Comparison of ENCODE assay signal across 11 cellular contexts in the genomic region with DNA sequence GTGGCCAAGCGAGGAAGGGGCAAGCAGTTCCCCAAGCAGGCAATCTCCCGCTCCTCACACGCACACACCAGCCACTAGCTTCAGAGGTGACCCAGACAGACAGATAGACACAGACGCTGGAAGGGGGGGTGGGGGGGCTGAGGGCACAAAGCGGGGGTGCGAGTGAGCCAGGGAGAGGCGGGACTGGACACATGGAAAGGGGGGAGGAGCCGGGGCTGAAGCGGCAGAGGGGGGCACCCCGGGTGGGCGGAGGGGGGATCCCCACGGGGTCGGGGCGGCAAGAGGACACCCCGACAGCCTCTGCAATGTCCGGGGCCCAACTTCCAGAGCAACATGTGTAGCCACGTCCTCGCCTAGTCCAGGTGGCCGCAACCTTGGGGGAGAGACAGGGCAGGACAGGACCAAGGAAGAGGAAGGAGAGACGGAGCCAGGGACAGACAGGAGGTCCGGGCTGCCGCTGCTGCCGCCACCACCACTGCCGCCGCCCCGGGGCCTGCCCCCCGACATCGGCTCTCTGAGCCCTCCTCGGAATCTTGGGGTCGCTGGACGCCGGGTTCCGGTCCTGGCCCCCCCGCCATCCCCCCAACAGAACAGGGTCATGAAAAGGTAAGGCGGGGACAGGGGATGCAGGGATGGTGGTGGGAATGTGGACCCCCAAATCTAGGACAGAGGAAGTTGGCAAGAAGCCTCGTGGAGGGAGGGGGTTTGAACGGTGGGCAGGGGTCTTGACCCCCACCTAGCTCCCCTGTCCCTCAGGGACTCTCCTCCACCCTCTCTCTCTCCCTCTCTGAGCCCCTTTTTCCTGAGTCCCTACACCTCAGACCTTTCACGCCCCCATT. TPM values are rescaled to one million over a fixed set of nuclear protein-coding genes. Genes with fewer than 3 reads are reported as not detected.
DNase-seq lines count a peak whose midpoint lies in the region; ATAC-seq, FAIRE-seq and TF ChIP-seq lines count a peak whose summit lies in the region.
"Had no signal": no experiment of that assay in that cellular context is flagged by ENCODE, and none has a peak within 500 bp of the region (broad histone marks: within the 10 kb centered on the region; RNA-seq: fewer than 3 reads in every experiment).

No MANE protein-coding gene starts in this region.

- intact Hi-C loops in activated CD8-positive, alpha-beta T cell treated with anti-CD3 and anti-CD28 coated beads for 36 hours (cut with micrococcal nuclease) = no loop called here
- intact Hi-C loops in endothelial cell of umbilical vein (cut with micrococcal nuclease) = loop anchor here (5.0 kb wide), 1 partner anchor 88 kb away; no protein-coding TSS in a partner anchor

- no peak for ATAC-seq in activated CD8-positive, alpha-beta T cell treated with anti-CD3 and anti-CD28 coated beads for 36 hours
- ATAC-seq in activated CD8-positive, alpha-beta T cell treated with anti-CD3 and anti-CD28 coated beads, Interleukin-2, amount 10 ng/mL, durations not matched to agents 7 days and 5 days = no peak
- ATAC-seq in RWPE2 (ENCODE audit: low read depth) (peak; percentile 15; the same call in 2 of the 3 replicates), HG02840 (IDR thresholded peaks at IDR 0.05; ENCODE audit: low FRiP score, unreplicated experiment) (no peak), left lobe of liver (no peak)

- H3K9me3 Mint-ChIP-seq in activated CD8-positive, alpha-beta T cell treated with anti-CD3 and anti-CD28 coated beads for 36 hours = peaks cover 5% of the 10 kb centered on the region
- no peaks in the 10 kb centered on the region for H3K9me3 Mint-ChIP-seq in activated CD8-positive, alpha-beta T cell treated with anti-CD3 and anti-CD28 coated beads, Interleukin-2, amount 10 ng/mL, durations not matched to agents 7 days and 5 days (ENCODE audit: insufficient read depth)

- peak overlapping the region; percentile 15 for H3K4me3 Mint-ChIP-seq in activated CD8-positive, alpha-beta T cell treated with anti-CD3 and anti-CD28 coated beads for 36 hours
- no peak overlapping the region for H3K4me3 Mint-ChIP-seq in activated CD8-positive, alpha-beta T cell treated with anti-CD3 and anti-CD28 coated beads, Interleukin-2, amount 10 ng/mL, durations not matched to agents 7 days and 5 days

- H4K20me1 ChIP-seq in endothelial cell of umbilical vein (replicated peaks; ENCODE audit: control insufficient read depth, extremely low read depth, insufficient read depth, low read length) (no peaks in the 10 kb centered on the region), smooth muscle cell (ENCODE audit: low read depth) (peaks cover 1% of the 10 kb centered on the region)

- no peak for TF ChIP-seq POLR2A in endothelial cell of umbilical vein (IDR thresholded peaks at IDR 0.05; ENCODE audit: low read depth, low read length)

- H3K9ac ChIP-seq in endothelial cell of umbilical vein (replicated peaks; ENCODE audit: extremely low read depth, insufficient read depth, low read length) (no peak overlapping the region), smooth muscle cell (ENCODE audit: low read depth) (peak overlapping the region; percentile 73)

- BruUV-seq in endothelial cell of umbilical vein (replicated peaks; lab: Mats Ljungman, UMichigan) = no TSS peak

- peaks cover 13% of the 10 kb centered on the region for H3F3A ChIP-seq in smooth muscle cell (ENCODE audit: low read depth)

- DNase-seq in activated CD8-positive, alpha-beta T cell treated with anti-CD3 and anti-CD28 coated beads for 36 hours = no peak
- no peak for DNase-seq in activated CD8-positive, alpha-beta T cell treated with anti-CD3 and anti-CD28 coated beads, Interleukin-2, amount 10 ng/mL, durations not matched to agents 7 days and 5 days
- no peak for DNase-seq in RWPE2 (ENCODE audit: low spot score)
- DNase-seq in endothelial cell of umbilical vein (ENCODE audit: low read depth, low spot score) = no peak
- DNase-seq in smooth muscle cell (lab: John Stamatoyannopoulos, UW; ENCODE audit: unreplicated experiment) = no peak
- no peak for DNase-seq in midbrain (lab: John Stamatoyannopoulos, UW)
- no peak for DNase-seq in left lobe of liver (ENCODE audit: low spot score)
- DNase-seq: NCI-H1048 had no signal

- POLR2A ChIA-PET in activated CD8-positive, alpha-beta T cell treated with anti-CD3 and anti-CD28 coated beads for 36 hours (lab: Charles Lee) = interaction anchor here (0.6 to 1.3 kb wide), 4 partner anchors 9 to 195 kb away, joined by 3 to 4 read pairs (median 3); a partner anchor contains a TSS
- POLR2A ChIA-PET in activated CD8-positive, alpha-beta T cell treated with anti-CD3 and anti-CD28 coated beads, Interleukin-2, amount 10 ng/mL, durations not matched to agents 7 days and 5 days (lab: Charles Lee) = no interaction called here
- POLR2A ChIA-PET in endothelial cell of umbilical vein (lab: Charles Lee) = no interaction called here

- H3K36me3 ChIP-seq in RWPE2 (ENCODE audit: low read depth) = no peaks in the 10 kb centered on the region; the same call in 1 of the 2 replicates
- H3K36me3 ChIP-seq in endothelial cell of umbilical vein (ENCODE audit: control insufficient read depth in 2 of 2, extremely low read depth in 1 of 2, insufficient read depth in 2 of 2, low read length in 2 of 2) = no peaks in the 10 kb centered on the region
- H3K36me3 ChIP-seq in smooth muscle cell (ENCODE audit: low read depth) = no peaks in the 10 kb centered on the region

- H3K27ac Mint-ChIP-seq in activated CD8-positive, alpha-beta T cell treated with anti-CD3 and anti-CD28 coated beads for 36 hours = no peak overlapping the region
- H3K27ac Mint-ChIP-seq in activated CD8-positive, alpha-beta T cell treated with anti-CD3 and anti-CD28 coated beads, Interleukin-2, amount 10 ng/mL, durations not matched to agents 7 days and 5 days = no peak overlapping the region
- H3K27ac Mint-ChIP-seq: activated naive CD4-positive, alpha-beta T cell treated with anti-CD3 and anti-CD28 coated beads, Interleukin-2, amount 10 ng/mL, durations not matched to agents 7 days and 5 days had no signal

- peaks cover 41% of the 10 kb centered on the region for H3K27me3 Mint-ChIP-seq in activated CD8-positive, alpha-beta T cell treated with anti-CD3 and anti-CD28 coated beads for 36 hours
- H3K27me3 Mint-ChIP-seq in activated CD8-positive, alpha-beta T cell treated with anti-CD3 and anti-CD28 coated beads, Interleukin-2, amount 10 ng/mL, durations not matched to agents 7 days and 5 days (ENCODE audit: low read depth) = peaks cover 55% of the 10 kb centered on the region

- H3K79me2 ChIP-seq in endothelial cell of umbilical vein (ENCODE audit: control insufficient read depth, insufficient read depth, low read length) (peaks cover 15% of the 10 kb centered on the region), smooth muscle cell (ENCODE audit: low read depth) (peaks cover 19% of the 10 kb centered on the region)

- H3K27ac ChIP-seq in RWPE2 (ENCODE audit: poor library complexity, severe bottlenecking) (no peak overlapping the region), endothelial cell of umbilical vein (ENCODE audit: insufficient read depth, low read depth, low read length) (no peak overlapping the region), smooth muscle cell (ENCODE audit: low read depth) (no peak overlapping the region)

- H3K36me3 Mint-ChIP-seq in activated CD8-positive, alpha-beta T cell treated with anti-CD3 and anti-CD28 coated beads for 36 hours (ENCODE audit: low read depth) = no peaks in the 10 kb centered on the region
- no peaks in the 10 kb centered on the region for H3K36me3 Mint-ChIP-seq in activated CD8-positive, alpha-beta T cell treated with anti-CD3 and anti-CD28 coated beads, Interleukin-2, amount 10 ng/mL, durations not matched to agents 7 days and 5 days (ENCODE audit: low read depth)

- peaks cover 39% of the 10 kb centered on the region for H3K4me1 Mint-ChIP-seq in activated CD8-positive, alpha-beta T cell treated with anti-CD3 and anti-CD28 coated beads for 36 hours (ENCODE audit: low read depth)
- H3K4me1 Mint-ChIP-seq in activated CD8-positive, alpha-beta T cell treated with anti-CD3 and anti-CD28 coated beads, Interleukin-2, amount 10 ng/mL, durations not matched to agents 7 days and 5 days (ENCODE audit: low read depth) = peaks cover 38% of the 10 kb centered on the region

- dilution Hi-C loops in endothelial cell of umbilical vein (cut with MboI; ENCODE audit: extremely low pct_ligation_motif_present, low sequenced_read_pairs) = no loop called here

- H3K9me1 ChIP-seq in endothelial cell of umbilical vein (replicated peaks; ENCODE audit: control insufficient read depth, extremely low read depth, insufficient read depth, low read length) = no peaks in the 10 kb centered on the region

- 26% methylated on average over 20 of the region's 38 CpGs for WGBS in smooth muscle cell (ENCODE audit: low lambda C conversion rate)

- H3K4me3 ChIP-seq in RWPE2 (ENCODE audit: severe bottlenecking) (peak overlapping the region; percentile 9), endothelial cell of umbilical vein (replicated peaks in 1 of 3; ENCODE audit: insufficient read depth in 1 of 3, low read depth in 1 of 3, low read length in 3 of 3) (no peak overlapping the region), smooth muscle cell (peak overlapping the region; percentile 69)

- H3K4me2 ChIP-seq in endothelial cell of umbilical vein (ENCODE audit: insufficient read depth, low read length) (no peak overlapping the region), smooth muscle cell (peak overlapping the region; percentile 100)

- no peak for TF ChIP-seq CTCF in activated CD8-positive, alpha-beta T cell treated with anti-CD3 and anti-CD28 coated beads for 36 hours (IDR thresholded peaks at IDR 0.05)
- TF ChIP-seq CTCF in RWPE2 (IDR thresholded peaks at IDR 0.05; ENCODE audit: poor library complexity, severe bottlenecking) = no peak
- no peak for TF ChIP-seq CTCF in endothelial cell of umbilical vein (IDR thresholded peaks at IDR 0.05; ENCODE audit: extremely low read depth in 1 of 2, insufficient read depth in 1 of 2, low read depth in 1 of 2, low read length in 2 of 2)
- no peak for TF ChIP-seq CTCF in smooth muscle cell (IDR thresholded peaks at IDR 0.05; ENCODE audit: borderline replicate concordance, insufficient read depth, poor library complexity, severe bottlenecking)

- H3K4me1 ChIP-seq in RWPE2 (ENCODE audit: insufficient read depth, poor library complexity, severe bottlenecking) (peaks cover 5% of the 10 kb centered on the region), endothelial cell of umbilical vein (ENCODE audit: control insufficient read depth, extremely low read depth, insufficient read depth, low read length) (peaks cover 12% of the 10 kb centered on the region), smooth muscle cell (ENCODE audit: low read depth) (peaks cover 30% of the 10 kb centered on the region)

- H3K27me3 ChIP-seq in RWPE2 (ENCODE audit: insufficient read depth, poor library complexity, severe bottlenecking) (peaks cover 8% of the 10 kb centered on the region), endothelial cell of umbilical vein (ENCODE audit: control insufficient read depth in 2 of 2, insufficient read depth in 2 of 2, low read length in 2 of 2) (peaks cover 21 to 33% of the 10 kb centered on the region in 2 experiments), smooth muscle cell (ENCODE audit: low read depth) (no peaks in the 10 kb centered on the region)

- no peaks in the 10 kb centered on the region for H3K9me3 ChIP-seq in RWPE2 (ENCODE audit: severe bottlenecking)
- no peaks in the 10 kb centered on the region for H3K9me3 ChIP-seq in endothelial cell of umbilical vein (replicated peaks; ENCODE audit: control insufficient read depth, insufficient read depth, low read length)
- no peaks in the 10 kb centered on the region for H3K9me3 ChIP-seq in smooth muscle cell (replicated peaks; ENCODE audit: low read depth)

- no peak for FAIRE-seq in endothelial cell of umbilical vein (lab: Jason Lieb, UNC)

- H2AFZ ChIP-seq in endothelial cell of umbilical vein (ENCODE audit: low read depth, low read length) (no peak overlapping the region), smooth muscle cell (ENCODE audit: low read depth) (no peak overlapping the region)

- CTCF ChIA-PET in activated CD8-positive, alpha-beta T cell treated with anti-CD3 and anti-CD28 coated beads for 36 hours (lab: Charles Lee) = interaction anchor here (1.0 to 3.1 kb wide), 4 partner anchors 13 to 95 kb away, joined by 3 to 8 read pairs (median 4); a partner anchor contains a TSS
- CTCF ChIA-PET in activated CD8-positive, alpha-beta T cell treated with anti-CD3 and anti-CD28 coated beads, Interleukin-2, amount 10 ng/mL, durations not matched to agents 7 days and 5 days (lab: Charles Lee) = interaction anchor here (1.0 kb wide), 1 partner anchor 80 kb away, joined by 3 read pairs; no protein-coding TSS in a partner anchor
- CTCF ChIA-PET in endothelial cell of umbilical vein (lab: Charles Lee) = interaction anchor here (2.2 kb wide), 1 partner anchor 80 kb away, joined by 7 read pairs; no protein-coding TSS in a partner anchor

RNA-seq across cellular contexts. Expression of a gene that starts 1.1 kb away (rescaled TPM):
- under 1 TPM; 0.13 to 0.18 TPM for total RNA-seq in activated CD8-positive, alpha-beta T cell treated with anti-CD3 and anti-CD28 coated beads for 36 hours
- total RNA-seq in activated CD8-positive, alpha-beta T cell treated with anti-CD3 and anti-CD28 coated beads, Interleukin-2, amount 10 ng/mL, durations not matched to agents 7 days and 5 days = under 1 TPM; 0.05 to 0.08 TPM
- 1.8 and 2.1 TPM in 2 replicates for total RNA-seq in endothelial cell of umbilical vein
- polyA plus RNA-seq in endothelial cell of umbilical vein = 0.38 and 0.59 TPM in 2 replicates
- 0.47 and 0.52 TPM in 2 replicates for polyA plus RNA-seq in endothelial cell of umbilical vein (2011; cell fraction: cytosol; rRNA removed)
- polyA plus RNA-seq in endothelial cell of umbilical vein (2011; cell fraction: nucleus; rRNA removed) = 0.91 and 1.0 TPM in 2 replicates
- 2.6 and 6.4 TPM in 2 replicates for polyA plus RNA-seq in endothelial cell of umbilical vein (2012)
- polyA minus RNA-seq in endothelial cell of umbilical vein = 0.81 and 1.3 TPM in 2 replicates
- 1.1 TPM for polyA minus RNA-seq in endothelial cell of umbilical vein (2011; cell fraction: cytosol; rRNA and poly(A)+ RNA removed)
- 0.96 and 1.1 TPM in 2 replicates for polyA minus RNA-seq in endothelial cell of umbilical vein (2011; cell fraction: nucleus; rRNA and poly(A)+ RNA removed)
- total RNA-seq in smooth muscle cell = 3.5 and 4.0 TPM in 2 replicates
- polyA plus RNA-seq in smooth muscle cell = 10.7 and 12.7 TPM in 2 replicates
- 0.20 TPM for total RNA-seq in left lobe of liver

RNA-seq across cellular contexts. Expression of a gene that starts 3.2 kb away (rescaled TPM):
- 10 to 100 TPM; 66.3 to 66.7 TPM for total RNA-seq in activated CD8-positive, alpha-beta T cell treated with anti-CD3 and anti-CD28 coated beads for 36 hours
- total RNA-seq in activated CD8-positive, alpha-beta T cell treated with anti-CD3 and anti-CD28 coated beads, Interleukin-2, amount 10 ng/mL, durations not matched to agents 7 days and 5 days = 10 to 100 TPM; 70.3 to 71.3 TPM
- total RNA-seq in endothelial cell of umbilical vein (199 and 200 TPM in 2 replicates), smooth muscle cell (203 and 239 TPM in 2 replicates), left lobe of liver (68.4 TPM)
- polyA plus RNA-seq in endothelial cell of umbilical vein (224 and 233 TPM in 2 replicates), smooth muscle cell (296 and 315 TPM in 2 replicates)
- 201 and 221 TPM in 2 replicates for polyA plus RNA-seq in endothelial cell of umbilical vein (2011; cell fraction: cytosol; rRNA removed)
- 89.6 and 98.5 TPM in 2 replicates for polyA plus RNA-seq in endothelial cell of umbilical vein (2011; cell fraction: nucleus; rRNA removed)
- 228 and 230 TPM in 2 replicates for polyA plus RNA-seq in endothelial cell of umbilical vein (2012)
- 174 and 180 TPM in 2 replicates for polyA minus RNA-seq in endothelial cell of umbilical vein
- polyA minus RNA-seq in endothelial cell of umbilical vein (2011; cell fraction: cytosol; rRNA and poly(A)+ RNA removed) = 65.6 TPM
- 23.2 and 33.9 TPM in 2 replicates for polyA minus RNA-seq in endothelial cell of umbilical vein (2011; cell fraction: nucleus; rRNA and poly(A)+ RNA removed)

RNA-seq across cellular contexts. Expression of a gene that starts 30.4 kb away (rescaled TPM):
- under 1 TPM in 1 of 2 experiments, not detected in 1; 0.38 TPM for total RNA-seq in activated CD8-positive, alpha-beta T cell treated with anti-CD3 and anti-CD28 coated beads for 36 hours
- total RNA-seq in activated CD8-positive, alpha-beta T cell treated with anti-CD3 and anti-CD28 coated beads, Interleukin-2, amount 10 ng/mL, durations not matched to agents 7 days and 5 days = not detected
- not detected in 2 replicates for total RNA-seq in endothelial cell of umbilical vein
- not detected in 2 replicates for polyA plus RNA-seq in endothelial cell of umbilical vein
- not detected in 2 replicates for polyA plus RNA-seq in endothelial cell of umbilical vein (2011; cell fraction: cytosol; rRNA removed)
- polyA plus RNA-seq in endothelial cell of umbilical vein (2011; cell fraction: nucleus; rRNA removed) = not detected in 2 replicates
- polyA plus RNA-seq in endothelial cell of umbilical vein (2012) = not detected in 2 replicates
- polyA minus RNA-seq in endothelial cell of umbilical vein = not detected in 2 replicates
- not detected for polyA minus RNA-seq in endothelial cell of umbilical vein (2011; cell fraction: cytosol; rRNA and poly(A)+ RNA removed)
- polyA minus RNA-seq in endothelial cell of umbilical vein (2011; cell fraction: nucleus; rRNA and poly(A)+ RNA removed) = not detected in 2 replicates
- total RNA-seq in smooth muscle cell = not detected in 2 replicates
- 0.98 TPM in 1 of 2 replicates, not detected in the other for polyA plus RNA-seq in smooth muscle cell
- not detected for total RNA-seq in left lobe of liver
- total RNA-seq: T-helper 1 cell treated with Interleukin-12 subunit alpha and Interleukin-12 subunit beta and Interleukin-4 antibody, amounts not matched to agents 30 ng/mL and 1 ng/mL, for 36 hours had no signal

RNA-seq across cellular contexts. Expression of a gene that starts 30.8 kb away (rescaled TPM):
- 10 to 100 TPM; 19.4 to 21.7 TPM for total RNA-seq in activated CD8-positive, alpha-beta T cell treated with anti-CD3 and anti-CD28 coated beads for 36 hours
- total RNA-seq in activated CD8-positive, alpha-beta T cell treated with anti-CD3 and anti-CD28 coated beads, Interleukin-2, amount 10 ng/mL, durations not matched to agents 7 days and 5 days = 10 to 100 TPM; 17.1 to 19.4 TPM
- total RNA-seq in endothelial cell of umbilical vein = 4.6 and 7.3 TPM in 2 replicates
- polyA plus RNA-seq in endothelial cell of umbilical vein = 5.4 and 6.2 TPM in 2 replicates
- polyA plus RNA-seq in endothelial cell of umbilical vein (2011; cell fraction: cytosol; rRNA removed) = 3.0 and 3.7 TPM in 2 replicates
- polyA plus RNA-seq in endothelial cell of umbilical vein (2011; cell fraction: nucleus; rRNA removed) = 15.8 and 21.1 TPM in 2 replicates
- 2.5 and 4.5 TPM in 2 replicates for polyA plus RNA-seq in endothelial cell of umbilical vein (2012)
- polyA minus RNA-seq in endothelial cell of umbilical vein = 3.7 and 4.2 TPM in 2 replicates
- 10.2 TPM for polyA minus RNA-seq in endothelial cell of umbilical vein (2011; cell fraction: cytosol; rRNA and poly(A)+ RNA removed)
- 3.8 and 3.9 TPM in 2 replicates for polyA minus RNA-seq in endothelial cell of umbilical vein (2011; cell fraction: nucleus; rRNA and poly(A)+ RNA removed)
- total RNA-seq in smooth muscle cell = 3.0 and 3.8 TPM in 2 replicates
- 11.2 and 18.7 TPM in 2 replicates for polyA plus RNA-seq in smooth muscle cell
- 19.0 TPM for total RNA-seq in left lobe of liver

RNA-seq across cellular contexts. Expression of a gene that starts 51.2 kb away (rescaled TPM):
- total RNA-seq in activated CD8-positive, alpha-beta T cell treated with anti-CD3 and anti-CD28 coated beads for 36 hours = 10 to 100 TPM; 49.4 to 50.1 TPM
- 10 to 100 TPM; 46.4 to 50.4 TPM for total RNA-seq in activated CD8-positive, alpha-beta T cell treated with anti-CD3 and anti-CD28 coated beads, Interleukin-2, amount 10 ng/mL, durations not matched to agents 7 days and 5 days
- 52.7 and 52.8 TPM in 2 replicates for total RNA-seq in endothelial cell of umbilical vein
- polyA plus RNA-seq in endothelial cell of umbilical vein = 26.3 and 26.8 TPM in 2 replicates
- 24.3 and 29.0 TPM in 2 replicates for polyA plus RNA-seq in endothelial cell of umbilical vein (2011; cell fraction: cytosol; rRNA removed)
- 18.1 and 25.8 TPM in 2 replicates for polyA plus RNA-seq in endothelial cell of umbilical vein (2011; cell fraction: nucleus; rRNA removed)
- polyA plus RNA-seq in endothelial cell of umbilical vein (2012) = 30.6 and 31.3 TPM in 2 replicates
- 12.5 and 21.5 TPM in 2 replicates for polyA minus RNA-seq in endothelial cell of umbilical vein
- 36.8 TPM for polyA minus RNA-seq in endothelial cell of umbilical vein (2011; cell fraction: cytosol; rRNA and poly(A)+ RNA removed)
- 9.3 and 11.5 TPM in 2 replicates for polyA minus RNA-seq in endothelial cell of umbilical vein (2011; cell fraction: nucleus; rRNA and poly(A)+ RNA removed)
- 11.7 and 22.1 TPM in 2 replicates for total RNA-seq in smooth muscle cell
- 23.6 and 25.7 TPM in 2 replicates for polyA plus RNA-seq in smooth muscle cell
- 16.0 TPM for total RNA-seq in left lobe of liver

Comparison
In these comparisons a context has a peak if more than half of its experiments do, and no peak if none do; other contexts are left out.
1. H3K4me3 ChIP-seq: peak in RWPE2 (single experiment) and smooth muscle cell (single experiment); none in endothelial cell of umbilical vein (0 of 3).